Comparison of ENCODE assay signal across 1 cellular context in genomic region chr12:57434517-57435223, GRCh38.
TF ChIP-seq lines count a peak whose summit lies in the region.

Gene INHBC (plus strand): TSS chr12:57434784. CDS start chr12:57434887, 103 bp downstream.

TF ChIP-seq in HepG2, 621 proteins besides CTCF, POLR2A, EP300 and RAD21 (continued from another document and continues in another):
- TF ChIP-seq IRF1 (CRISPR knock-in tag; IDR thresholded peaks at IDR 0.05; ENCODE audit: low read depth) (no peak), ZNF577 (CRISPR knock-in tag; IDR thresholded peaks at IDR 0.05; ENCODE audit: borderline replicate concordance, low read depth) (no peak), ZNF256 (CRISPR knock-in tag; conservative IDR thresholded peaks at IDR 0.05) (no peak), SETDB1 (CRISPR knock-in tag; IDR thresholded peaks at IDR 0.05; ENCODE audit: borderline replicate concordance) (no peak), ZNF275 (CRISPR knock-in tag; IDR thresholded peaks at IDR 0.05; ENCODE audit: borderline replicate concordance) (0 out of 2 replicates have a peak, but pooled peaks have one; percentile 2), ZNF704 (CRISPR knock-in tag; IDR thresholded peaks at IDR 0.05; ENCODE audit: borderline replicate concordance) (no peak; the same call in 1 of the 2 replicates), NFYC (CRISPR knock-in tag; IDR thresholded peaks at IDR 0.05) (no peak), AGO2 (optimal IDR thresholded peaks at IDR 0.05; ENCODE audit: low read depth, low read length) (no peak), ETV5 (CRISPR knock-in tag; IDR thresholded peaks at IDR 0.05; ENCODE audit: borderline replicate concordance) (no peak), PCBP2 (optimal IDR thresholded peaks at IDR 0.05; ENCODE audit: low read depth, low read length, poor library complexity, severe bottlenecking) (no peak), CREM (IDR thresholded peaks at IDR 0.05) (no peak), CREM (CRISPR knock-in tag; IDR thresholded peaks at IDR 0.05) (no peak), YEATS2 (CRISPR knock-in tag; IDR thresholded peaks at IDR 0.05; ENCODE audit: borderline replicate concordance) (no peak; the same call in 1 of the 2 replicates), ARNT2 (CRISPR knock-in tag; IDR thresholded peaks at IDR 0.05; ENCODE audit: low read depth) (no peak), THAP11 (CRISPR knock-in tag; IDR thresholded peaks at IDR 0.05) (no peak), TAF15 (IDR thresholded peaks at IDR 0.05; ENCODE audit: low read depth, low read length, poor library complexity, severe bottlenecking) (no peak), ATRX (CRISPR knock-in tag; IDR thresholded peaks at IDR 0.05; ENCODE audit: borderline replicate concordance) (no peak), ZBTB43 (CRISPR knock-in tag; conservative IDR thresholded peaks at IDR 0.05) (no peak), HBP1 (CRISPR knock-in tag; IDR thresholded peaks at IDR 0.05; ENCODE audit: low read depth) (no peak), ZNF713 (CRISPR knock-in tag; IDR thresholded peaks at IDR 0.05) (0 out of 2 replicates have a peak, but pooled peaks have one; percentile 25), KDM5A (IDR thresholded peaks at IDR 0.05; ENCODE audit: borderline replicate concordance, low read length) (no peak), FOXC1 (CRISPR knock-in tag; IDR thresholded peaks at IDR 0.05; ENCODE audit: borderline replicate concordance) (0 out of 2 replicates have a peak, but pooled peaks have one; percentile 50), ZNF776 (CRISPR knock-in tag; IDR thresholded peaks at IDR 0.05) (no peak), NR1H2 (CRISPR knock-in tag; IDR thresholded peaks at IDR 0.05; ENCODE audit: borderline replicate concordance, low read depth) (no peak), NFKBIZ (CRISPR knock-in tag; IDR thresholded peaks at IDR 0.05) (no peak), ZFYVE20 (CRISPR knock-in tag; IDR thresholded peaks at IDR 0.05; ENCODE audit: borderline replicate concordance, low read depth) (no peak), ZNF574 (CRISPR knock-in tag; IDR thresholded peaks at IDR 0.05) (peak; percentile 20; the same call in 1 of the 2 replicates), GATAD1 (CRISPR knock-in tag; IDR thresholded peaks at IDR 0.05) (no peak), HNRNPLL (IDR thresholded peaks at IDR 0.05; ENCODE audit: low read depth, low read length, poor library complexity, severe bottlenecking) (no peak), MED1 (CRISPR knock-in tag; IDR thresholded peaks at IDR 0.05) (peak; percentile 39; the same call in 1 of the 2 replicates), RCOR2 (CRISPR knock-in tag; IDR thresholded peaks at IDR 0.05) (no peak), RARA (CRISPR knock-in tag; IDR thresholded peaks at IDR 0.05) (no peak; the same call in 1 of the 2 replicates), LBX2 (CRISPR knock-in tag; IDR thresholded peaks at IDR 0.05; ENCODE audit: borderline replicate concordance) (no peak), ZNF3 (CRISPR knock-in tag; IDR thresholded peaks at IDR 0.05) (no peak), ZNF431 (CRISPR knock-in tag; IDR thresholded peaks at IDR 0.05; ENCODE audit: borderline replicate concordance, low read depth) (0 out of 2 replicates have a peak, but pooled peaks have one; percentile 24), ZNF503 (CRISPR knock-in tag; IDR thresholded peaks at IDR 0.05) (no peak), JUN (CRISPR knock-in tag; IDR thresholded peaks at IDR 0.05) (no peak), MTERF4 (CRISPR knock-in tag; IDR thresholded peaks at IDR 0.05) (no peak), FOXP1 (IDR thresholded peaks at IDR 0.05) (no peak), FOXP1 (CRISPR knock-in tag; IDR thresholded peaks at IDR 0.05) (no peak), TP53 (CRISPR knock-in tag; conservative IDR thresholded peaks at IDR 0.05) (no peak), ZNF598 (CRISPR knock-in tag; IDR thresholded peaks at IDR 0.05; ENCODE audit: borderline replicate concordance) (no peak), HOMEZ (CRISPR knock-in tag; IDR thresholded peaks at IDR 0.05; ENCODE audit: low read depth) (no peak), PATZ1 (CRISPR knock-in tag; IDR thresholded peaks at IDR 0.05) (0 out of 2 replicates have a peak, but pooled peaks have one; percentile 25), MXI1 (IDR thresholded peaks at IDR 0.05; ENCODE audit: borderline replicate concordance, low read depth, low read length) (no peak), SP140L (CRISPR knock-in tag; IDR thresholded peaks at IDR 0.05; ENCODE audit: borderline replicate concordance) (no peak), TCF7L2 (IDR thresholded peaks at IDR 0.05; ENCODE audit: low read depth, low read length) (no peak), ZNF773 (CRISPR knock-in tag; IDR thresholded peaks at IDR 0.05; ENCODE audit: borderline replicate concordance) (no peak), XBP1 (CRISPR knock-in tag; IDR thresholded peaks at IDR 0.05) (no peak), ATF7-NPFF (CRISPR knock-in tag; IDR thresholded peaks at IDR 0.05; ENCODE audit: low read depth) (no peak), RFXAP (CRISPR knock-in tag; IDR thresholded peaks at IDR 0.05; ENCODE audit: borderline replicate concordance) (0 out of 2 replicates have a peak, but pooled peaks have one; percentile 37)
